In genomic region chr6:75947935-75948334, GRCh38 we compare ENCODE assay signal across 19 cellular contexts.
DNase-seq lines count a peak whose midpoint lies in the region; ATAC-seq and TF ChIP-seq lines count a peak whose summit lies in the region.
"Had no signal": no experiment of that assay in that cellular context is flagged by ENCODE, and none has a peak within 500 bp of the region (broad histone marks: within the 10 kb centered on the region; RNA-seq: fewer than 3 reads in every experiment).

No MANE protein-coding gene starts in this region.

- H3K36me3 ChIP-seq in Karpas-422 (ENCODE audit: insufficient read depth, low read length) (no peaks in the 10 kb centered on the region), OCI-LY3 (replicated peaks; ENCODE audit: low read depth, low read length) (no peaks in the 10 kb centered on the region)
- H3K36me3 ChIP-seq: BLaER1 treated with 17β-estradiol and CSF1 and Interleukin-3, amounts not matched to agents 10 nM and 100 nM had no signal

- DNase-seq in Right ventricle myocardium superior (no peak), right cardiac atrium (no peak), Karpas-422 (peak; percentile 16), DMS79 treated with DMSO at 0.1 percent for 48 hours (lab: John Stamatoyannopoulos, UW) (no peak)
- DNase-seq: AML-193; Caco-2; Calu3; CD4-positive, alpha-beta T cell; CD8-positive, alpha-beta T cell; DND-41; EL; GDM1 had no signal

- 71% methylated on average over 5 of the region's 5 CpGs for WGBS in right cardiac atrium

- no peaks in the 10 kb centered on the region for H3K27me3 ChIP-seq in right cardiac atrium (ENCODE audit: control insufficient read depth, insufficient read depth)
- no peaks in the 10 kb centered on the region for H3K27me3 ChIP-seq in Karpas-422 (ENCODE audit: low read length)
- no peaks in the 10 kb centered on the region for H3K27me3 ChIP-seq in OCI-LY3 (ENCODE audit: low read depth, low read length)
- H3K27me3 ChIP-seq: BLaER1 treated with 17β-estradiol and CSF1 and Interleukin-3, amounts not matched to agents 10 nM and 100 nM had no signal

- H3K79me2 ChIP-seq in Karpas-422 (ENCODE audit: low read length) (no peaks in the 10 kb centered on the region), OCI-LY3 (ENCODE audit: low read length) (no peaks in the 10 kb centered on the region)

- H3K4me1 ChIP-seq in right cardiac atrium (ENCODE audit: control insufficient read depth, insufficient read depth, low read length) (no peaks in the 10 kb centered on the region), Karpas-422 (ENCODE audit: low read length) (peaks cover 10% of the 10 kb centered on the region), OCI-LY3 (ENCODE audit: low read length) (peaks cover 49% of the 10 kb centered on the region)
- H3K4me1 ChIP-seq: A549 had no signal

- no peak overlapping the region for H3K27ac ChIP-seq in right cardiac atrium (ENCODE audit: low read length)
- no peak overlapping the region for H3K27ac ChIP-seq in Karpas-422 (ENCODE audit: low read length)
- peak overlapping the region; percentile 56 for H3K27ac ChIP-seq in OCI-LY3 (ENCODE audit: low read length)
- H3K27ac ChIP-seq: 22Rv1, A549, C4-2B had no signal

- H3K4me2 ChIP-seq in Karpas-422 (ENCODE audit: low read depth, low read length, poor library complexity, severe bottlenecking) (no peak overlapping the region), OCI-LY3 (ENCODE audit: low read length) (peak overlapping the region; percentile 80)
- H3K4me2 ChIP-seq: A549 had no signal

- no peak overlapping the region for H3K9ac ChIP-seq in Karpas-422 (ENCODE audit: low read length)
- peak overlapping the region; percentile 34; the same call in 1 of the 2 replicates for H3K9ac ChIP-seq in OCI-LY3 (ENCODE audit: low read length)
- H3K9ac ChIP-seq: BLaER1 treated with 17β-estradiol and CSF1 and Interleukin-3, amounts not matched to agents 10 nM and 100 nM had no signal

- 0 out of 2 replicates have a peak overlapping the region, but pooled peaks have one; percentile 27 for H2AFZ ChIP-seq in Karpas-422 (ENCODE audit: low read length)
- H2AFZ ChIP-seq in OCI-LY3 (ENCODE audit: low read depth, low read length): peak overlapping the region; percentile 23; the same call in 1 of the 2 replicates

- H3K9me3 ChIP-seq in right cardiac atrium (ENCODE audit: control insufficient read depth, low read length) (no peaks in the 10 kb centered on the region), Karpas-422 (ENCODE audit: low read length) (no peaks in the 10 kb centered on the region), OCI-LY3 (ENCODE audit: insufficient read depth, low read length) (no peaks in the 10 kb centered on the region)
- H3K9me3 ChIP-seq: A549; BLaER1 treated with 17β-estradiol and CSF1 and Interleukin-3, amounts not matched to agents 10 nM and 100 nM; Caco-2 had no signal

- H3K4me3 ChIP-seq in right cardiac atrium (ENCODE audit: low read length) (no peak overlapping the region), Karpas-422 (ENCODE audit: low read length) (no peak overlapping the region), OCI-LY3 (ENCODE audit: low read length) (peak overlapping the region; percentile 15)
- H3K4me3 ChIP-seq: A549; BLaER1 treated with 17β-estradiol and CSF1 and Interleukin-3, amounts not matched to agents 10 nM and 100 nM; GM12878 had no signal

- ATAC-seq in Right ventricle myocardium superior (ENCODE audit: poor library complexity): peak; percentile 55
- ATAC-seq in right cardiac atrium: no peak
- no peak for ATAC-seq in HG03139 (IDR thresholded peaks at IDR 0.05; ENCODE audit: unreplicated experiment)
- ATAC-seq: A549; CD8-positive, alpha-beta T cell; GM12878 had no signal

- H3K9me2 ChIP-seq in Karpas-422 (replicated peaks; ENCODE audit: insufficient read depth, low read length): no peaks in the 10 kb centered on the region

- no peaks in the 10 kb centered on the region for H4K20me1 ChIP-seq in Karpas-422 (ENCODE audit: insufficient read depth, low read depth, low read length)
- no peaks in the 10 kb centered on the region for H4K20me1 ChIP-seq in OCI-LY3 (ENCODE audit: insufficient read depth, low read length)
- H4K20me1 ChIP-seq: BLaER1 treated with 17β-estradiol and CSF1 and Interleukin-3, amounts not matched to agents 10 nM and 100 nM had no signal

- intact Hi-C loops in Right ventricle myocardium superior (cut with DNase I) (no loop called here), right cardiac atrium (cut with DNase I) (no loop called here)

- TF ChIP-seq CTCF in OCI-LY3 (IDR thresholded peaks at IDR 0.05; ENCODE audit: low read depth, low read length): no peak
